2 cellular contexts compared by ENCODE assay signal in genomic region chr4:84500386-84501196, GRCh38.
A peak's percentile ranks its signal among the peaks of the same experiment; 100 is the strongest.
TF ChIP-seq lines count a peak whose summit lies in the region.

No MANE protein-coding gene starts in this region.

TF ChIP-seq in HepG2, 621 proteins besides CTCF, POLR2A, EP300 and RAD21:
- TF ChIP-seq EZH2 (conservative IDR thresholded peaks at IDR 0.05; ENCODE audit: low read depth, low read length) (peak; percentile 33; the same call in 1 of the 2 replicates), ZBTB25 (CRISPR knock-in tag; IDR thresholded peaks at IDR 0.05) (no peak), ZNF24 (IDR thresholded peaks at IDR 0.05) (no peak), ZNF124 (CRISPR knock-in tag; IDR thresholded peaks at IDR 0.05) (no peak), RNF2 (conservative IDR thresholded peaks at IDR 0.05; ENCODE audit: low read depth) (no peak), CENPBD1 (CRISPR knock-in tag; IDR thresholded peaks at IDR 0.05; ENCODE audit: borderline replicate concordance, low read depth) (no peak), CENPX (CRISPR knock-in tag; IDR thresholded peaks at IDR 0.05) (no peak)

TF ChIP-seq in HEK293T, 16 proteins besides CTCF, POLR2A, EP300 and RAD21:
- TF ChIP-seq ZNF384 (IDR thresholded peaks at IDR 0.05): no peak
- TF ChIP-seq FOXK2 (IDR thresholded peaks at IDR 0.05): no peak
- no peak for TF ChIP-seq NFRKB (IDR thresholded peaks at IDR 0.05)
- no peak for TF ChIP-seq BHLHE40 (IDR thresholded peaks at IDR 0.05; ENCODE audit: borderline replicate concordance)
